8 cellular contexts compared by ENCODE assay signal in the genomic region with DNA sequence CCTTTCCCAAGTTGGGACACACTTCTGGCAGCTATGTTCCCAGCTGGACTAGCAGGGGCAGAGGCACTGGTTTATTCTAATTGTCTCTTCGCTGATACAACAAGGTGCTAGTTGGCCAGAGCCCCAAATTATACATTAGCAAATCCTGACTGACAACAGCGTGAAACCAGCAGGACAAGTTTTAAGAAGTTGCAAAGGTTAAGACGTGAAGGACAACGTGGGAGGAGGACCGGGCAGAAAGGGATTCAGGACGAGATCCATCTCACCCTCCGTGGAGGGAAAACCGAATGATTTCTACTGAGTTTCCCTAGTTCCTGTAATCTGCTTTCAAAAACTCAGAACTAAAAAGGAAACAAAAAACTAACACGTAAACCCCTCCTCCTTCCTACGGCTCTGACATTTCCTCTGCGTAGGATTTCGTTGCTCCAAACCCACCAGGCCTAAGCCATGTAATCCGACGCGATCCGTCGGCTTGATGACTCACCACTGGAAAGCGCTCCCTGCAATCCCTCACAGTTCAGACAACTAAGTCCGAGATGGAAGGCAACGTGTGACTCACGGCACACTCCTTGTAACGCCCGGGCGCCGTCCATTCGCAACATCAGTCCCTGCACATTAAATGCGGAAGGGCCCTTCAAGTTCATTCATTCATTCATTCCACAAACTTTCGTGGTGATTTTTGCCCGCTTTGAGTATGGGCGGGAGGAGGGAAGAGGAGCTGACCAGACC. TPM values are rescaled to one million over a fixed set of nuclear protein-coding genes. Genes with fewer than 3 reads are reported as not detected.
DNase-seq lines count a peak whose midpoint lies in the region; ATAC-seq, FAIRE-seq and TF ChIP-seq lines count a peak whose summit lies in the region.

No MANE protein-coding gene starts in this region.

- no peaks in the 10 kb centered on the region for H3K36me3 ChIP-seq in H1 (ENCODE audit: control insufficient read depth in 2 of 4, insufficient read depth in 4 of 4, low read length in 3 of 4)

- peak overlapping the region; percentile 64 for H3K18ac ChIP-seq in H1 (ENCODE audit: extremely low read depth, low read length)

- FAIRE-seq in H1 (lab: Jason Lieb, UNC): peak; percentile 96

- H3K14ac ChIP-seq in H1 (ENCODE audit: insufficient read length): no peak overlapping the region

- H2AFZ ChIP-seq in H1 (ENCODE audit: low read length): peak overlapping the region; percentile 87

- ATAC-seq in GM19372 (IDR thresholded peaks at IDR 0.05; ENCODE audit: low read depth, unreplicated experiment) (peak; percentile 40), HG03565 (IDR thresholded peaks at IDR 0.05; ENCODE audit: unreplicated experiment) (peak; percentile 51)

- peak overlapping the region; percentile 44 to 83 (median 46) for H3K4me3 ChIP-seq in H1 (ENCODE audit: extremely low read depth in 1 of 4, insufficient read depth in 2 of 4, low read depth in 3 of 4, low read length in 4 of 4)

- CTCF ChIA-PET in H1 (lab: Charles Lee; ENCODE audit: partially characterized antibody): interaction anchor here (1.0 kb wide), 1 partner anchor 152 kb away, joined by 3 read pairs; no protein-coding TSS in a partner anchor

- WGBS in H1 (ENCODE audit: extremely low coverage in 1 of 2, insufficient coverage in 1 of 2, insufficient read length in 1 of 2, insufficient replicate concordance in 2 of 2, low coverage in 1 of 2, low lambda C conversion rate in 2 of 2, missing lambda C conversion rate in 1 of 2), 2 experiments: 2% methylated on average over 30 of the region's 30 CpGs; no CpG with 5 or more reads in 1 of the 2 experiments

- no peaks in the 10 kb centered on the region for H3K79me1 ChIP-seq in H1 (ENCODE audit: low read depth, low read length)

- H3K9ac ChIP-seq in H1 (replicated peaks in 1 of 4; ENCODE audit: extremely low read depth in 1 of 4, low read depth in 3 of 4, low read length in 3 of 4): peak overlapping the region; percentile 43 to 88 (median 67)

- H2AK5ac ChIP-seq in H1 (ENCODE audit: low read depth, low read length): no peak overlapping the region

- no peaks in the 10 kb centered on the region for H3K9me3 ChIP-seq in H1 (ENCODE audit: insufficient read depth in 2 of 2, low read depth in 1 of 2, low read length in 1 of 2)

- no peak for TF ChIP-seq EP300 in H1 (IDR thresholded peaks at IDR 0.05; ENCODE audit: borderline replicate concordance in 1 of 2, low read depth in 2 of 2, low read length in 2 of 2)

- no peak overlapping the region for H2BK15ac ChIP-seq in H1 (ENCODE audit: low read length)

- H2BK5ac ChIP-seq in H1 (ENCODE audit: low read depth, low read length): peak overlapping the region; percentile 13; the same call in 1 of the 2 replicates

- H4K20me1 ChIP-seq in H1 (replicated peaks in 1 of 2; ENCODE audit: control insufficient read depth in 1 of 2, insufficient read depth in 2 of 2, low read length in 2 of 2): no peaks in the 10 kb centered on the region

- peak; percentile 91 to 92 for TF ChIP-seq POLR2A in H1 (IDR thresholded peaks at IDR 0.05; ENCODE audit: control extremely low read depth in 1 of 2, low read depth in 2 of 2, low read length in 2 of 2)

- peak; percentile 75 to 86 for DNase-seq in NOMO-1 (lab: John Stamatoyannopoulos, UW; ENCODE audit: unreplicated experiment in 2 of 2)
- DNase-seq in activated CD8-positive, alpha-beta memory T cell treated with anti-CD3 and anti-CD28 coated beads for 48 hours (ENCODE audit: low read depth in 2 of 3, low spot score in 2 of 3): peak in 2 of 3 experiments; percentile 32 to 38
- DNase-seq in H1 (ENCODE audit: low read depth in 1 of 2, low spot score in 2 of 2): peak; percentile 65 to 81
- peak; percentile 87 for DNase-seq in medulla oblongata (ENCODE audit: extremely low spot score)
- peak; percentile 39 to 73 (median 52) for DNase-seq in stimulated activated CD4-positive, alpha-beta T cell treated with anti-CD3 and anti-CD28 coated beads, TNF-alpha, amount 100 ng/mL, for 48 hours (ENCODE audit: low read depth in 3 of 3)

- H3K56ac ChIP-seq in H1 (replicated peaks; ENCODE audit: insufficient read length, low read depth, low read length): no peak overlapping the region

- TF ChIP-seq CTCF in C4-2B (conservative IDR thresholded peaks at IDR 0.05): no peak
- TF ChIP-seq CTCF in H1 (IDR thresholded peaks at IDR 0.05; ENCODE audit: control extremely low read depth in 1 of 3, insufficient read depth in 1 of 3, low read depth in 1 of 3, low read length in 3 of 3): no peak

- no peak overlapping the region for H2BK120ac ChIP-seq in H1 (replicated peaks; ENCODE audit: low read depth, low read length)

- H3K23me2 ChIP-seq in H1 (ENCODE audit: low read depth, low read length): peaks cover 6% of the 10 kb centered on the region; the same call in 1 of the 2 replicates

- peaks cover 0 to 7% (median 2%) of the 10 kb centered on the region in 4 experiments; a peak in 6 of 7 replicates for H3K4me1 ChIP-seq in H1 (replicated peaks in 1 of 4; ENCODE audit: control insufficient read depth in 3 of 4, insufficient read depth in 4 of 4, low read length in 3 of 4)

- no peak overlapping the region for H4K5ac ChIP-seq in H1 (ENCODE audit: insufficient read length, low read depth, low read length)

- H3K27me3 ChIP-seq in H1 (replicated peaks in 1 of 4; ENCODE audit: control insufficient read depth in 3 of 4, extremely low read depth in 1 of 4, insufficient read depth in 3 of 4, low read length in 3 of 4): peaks cover 0 to 6% (median 2%) of the 10 kb centered on the region in 4 experiments; a peak in 3 of 7 replicates

- no peak overlapping the region for H4K91ac ChIP-seq in H1 (replicated peaks; ENCODE audit: insufficient read length, low read length)

- no peaks in the 10 kb centered on the region for H3K79me2 ChIP-seq in H1 (ENCODE audit: control insufficient read depth in 1 of 2, insufficient read depth in 2 of 2, low read length in 2 of 2)

- POLR2A ChIA-PET in H1 (lab: Charles Lee; ENCODE audit: partially characterized antibody): interaction anchor here (1.0 to 1.6 kb wide), 6 partner anchors 27 to 360 kb away, joined by 3 to 4 read pairs (median 3); partner anchors contain the start of gene C11orf65

- H2BK12ac ChIP-seq in H1 (ENCODE audit: low read depth, low read length): no peak overlapping the region; the same call in 1 of the 2 replicates

- H4K8ac ChIP-seq in H1 (ENCODE audit: extremely low read depth, insufficient read depth, low read length): peak overlapping the region; percentile 82; the same call in 1 of the 2 replicates

- peak overlapping the region; percentile 35 for H3K27ac ChIP-seq in C4-2B
- H3K27ac ChIP-seq in H1 (ENCODE audit: low read depth, low read length): peak overlapping the region; percentile 31; the same call in 1 of the 2 replicates

- TF ChIP-seq RAD21 in H1 (IDR thresholded peaks at IDR 0.05 in 1 of 2, conservative IDR thresholded peaks at IDR 0.05 in 1 of 2; ENCODE audit: low read depth in 2 of 2, low read length in 2 of 2): no peak; a peak in 1 of 4 replicates

- H3K4me2 ChIP-seq in H1 (ENCODE audit: insufficient read depth in 1 of 2, low read depth in 2 of 2, low read length in 2 of 2): peak overlapping the region; percentile 72 to 81

- H3K4ac ChIP-seq in H1 (replicated peaks; ENCODE audit: insufficient read length, low read depth, low read length): peak overlapping the region; percentile 19

- H2BK20ac ChIP-seq in H1 (ENCODE audit: low read length): no peak overlapping the region; the same call in 1 of the 2 replicates

- H3K23ac ChIP-seq in H1 (ENCODE audit: insufficient read length): no peak overlapping the region

TF ChIP-seq in H1, 55 proteins besides CTCF, POLR2A, EP300 and RAD21 (continues in another document):
- peak; percentile 90 for TF ChIP-seq CREB1 (IDR thresholded peaks at IDR 0.05)
- no peak for TF ChIP-seq MAFK (IDR thresholded peaks at IDR 0.05; ENCODE audit: low read depth, low read length)
- TF ChIP-seq ZNF274 (IDR thresholded peaks at IDR 0.05; ENCODE audit: borderline replicate concordance, extremely low read depth, low read length): no peak
- TF ChIP-seq TAF1 (IDR thresholded peaks at IDR 0.05; ENCODE audit: low read depth, low read length): peak; percentile 83
- TF ChIP-seq SAP30 (IDR thresholded peaks at IDR 0.05; ENCODE audit: insufficient read depth, insufficient replicate concordance, low read length): no peak
- TF ChIP-seq HDAC6 (IDR thresholded peaks at IDR 0.05; ENCODE audit: low read depth, low read length): no peak
- no peak for TF ChIP-seq CTBP2 (IDR thresholded peaks at IDR 0.05; ENCODE audit: borderline replicate concordance, insufficient read depth, insufficient read length, low read length)
- peak; percentile 93 for TF ChIP-seq ASH2L (IDR thresholded peaks at IDR 0.05; ENCODE audit: low read length)
- TF ChIP-seq KDM1A (IDR thresholded peaks at IDR 0.05; ENCODE audit: borderline replicate concordance, low read length): no peak
- no peak for TF ChIP-seq BRCA1 (IDR thresholded peaks at IDR 0.05; ENCODE audit: low read depth, low read length)
- no peak for TF ChIP-seq TEAD4 (IDR thresholded peaks at IDR 0.05; ENCODE audit: low read depth, low read length)

RNA-seq across cellular contexts. Expression of gene POGLUT3, which starts 0.7 kb away (rescaled TPM):
- total RNA-seq in H1 (2021; fragmentation: NEBNext Ultra II Directional; extraction: Animal tissue kit (Norgen Biotek cat#: 25700)): 14.6 and 17.4 TPM in 2 replicates
- polyA plus RNA-seq in H1 (2011; rRNA removed): 3.5 and 4.7 TPM in 2 replicates
- 6.3 TPM for polyA plus RNA-seq in H1 (2011; cell fraction: cytosol; rRNA removed)
- polyA plus RNA-seq in H1 (2011; cell fraction: nucleus; rRNA removed): 5.2 TPM
- polyA plus RNA-seq in H1 (2012, experiment 1 of 2): 7.1 to 11.6 TPM (median 8.5 TPM) in 4 replicates
- 0.76 TPM for polyA plus RNA-seq in H1 (2012, experiment 2 of 2)
- 25.2 TPM for polyA plus RNA-seq in H1 (2013, experiment 1 of 2)
- 26.7 TPM for polyA plus RNA-seq in H1 (2013, experiment 2 of 2)
- 7.4 and 16.5 TPM in 2 replicates for polyA minus RNA-seq in H1 (2011; rRNA and poly(A)+ RNA removed)
- polyA minus RNA-seq in H1 (2011; cell fraction: cytosol; rRNA and poly(A)+ RNA removed): 12.2 TPM
- polyA minus RNA-seq in H1 (2011; cell fraction: nucleus; rRNA and poly(A)+ RNA removed): 14.6 TPM

RNA-seq across cellular contexts. Expression of gene C11orf65, which starts 30.2 kb away (rescaled TPM):
- 0.22 and 0.52 TPM in 2 replicates for total RNA-seq in H1 (2021; fragmentation: NEBNext Ultra II Directional; extraction: Animal tissue kit (Norgen Biotek cat#: 25700))
- polyA plus RNA-seq in H1 (2011; rRNA removed): 0.08 and 0.14 TPM in 2 replicates
- polyA plus RNA-seq in H1 (2011; cell fraction: cytosol; rRNA removed): 0.34 TPM
- 0.10 TPM for polyA plus RNA-seq in H1 (2011; cell fraction: nucleus; rRNA removed)
- 0.28 to 0.50 TPM (median 0.46 TPM) in 4 replicates for polyA plus RNA-seq in H1 (2012, experiment 1 of 2)
- not detected for polyA plus RNA-seq in H1 (2012, experiment 2 of 2)
- polyA plus RNA-seq in H1 (2013, experiment 1 of 2): 0.34 TPM
- 0.70 TPM for polyA plus RNA-seq in H1 (2013, experiment 2 of 2)
- 0.22 and 0.41 TPM in 2 replicates for polyA minus RNA-seq in H1 (2011; rRNA and poly(A)+ RNA removed)
- not detected for polyA minus RNA-seq in H1 (2011; cell fraction: cytosol; rRNA and poly(A)+ RNA removed)
- polyA minus RNA-seq in H1 (2011; cell fraction: nucleus; rRNA and poly(A)+ RNA removed): 0.30 TPM

Comparison
In these comparisons a context has a peak if more than half of its experiments do, and no peak if none do; other contexts are left out.
1. Peak in every context shown above with its lines: DNase-seq, ATAC-seq, H3K4me3 ChIP-seq and H3K27ac ChIP-seq.
2. DNase-seq: peak in every context shown above with its lines; median percentile 87 in medulla oblongata; 80 in NOMO-1; 73 in H1; 52 in stimulated activated CD4-positive, alpha-beta T cell treated with anti-CD3 and anti-CD28 coated beads, TNF-alpha, amount 100 ng/mL, for 48 hours; 35 in activated CD8-positive, alpha-beta memory T cell treated with anti-CD3 and anti-CD28 coated beads for 48 hours.